25 cellular contexts compared by ENCODE assay signal in the genomic region with DNA sequence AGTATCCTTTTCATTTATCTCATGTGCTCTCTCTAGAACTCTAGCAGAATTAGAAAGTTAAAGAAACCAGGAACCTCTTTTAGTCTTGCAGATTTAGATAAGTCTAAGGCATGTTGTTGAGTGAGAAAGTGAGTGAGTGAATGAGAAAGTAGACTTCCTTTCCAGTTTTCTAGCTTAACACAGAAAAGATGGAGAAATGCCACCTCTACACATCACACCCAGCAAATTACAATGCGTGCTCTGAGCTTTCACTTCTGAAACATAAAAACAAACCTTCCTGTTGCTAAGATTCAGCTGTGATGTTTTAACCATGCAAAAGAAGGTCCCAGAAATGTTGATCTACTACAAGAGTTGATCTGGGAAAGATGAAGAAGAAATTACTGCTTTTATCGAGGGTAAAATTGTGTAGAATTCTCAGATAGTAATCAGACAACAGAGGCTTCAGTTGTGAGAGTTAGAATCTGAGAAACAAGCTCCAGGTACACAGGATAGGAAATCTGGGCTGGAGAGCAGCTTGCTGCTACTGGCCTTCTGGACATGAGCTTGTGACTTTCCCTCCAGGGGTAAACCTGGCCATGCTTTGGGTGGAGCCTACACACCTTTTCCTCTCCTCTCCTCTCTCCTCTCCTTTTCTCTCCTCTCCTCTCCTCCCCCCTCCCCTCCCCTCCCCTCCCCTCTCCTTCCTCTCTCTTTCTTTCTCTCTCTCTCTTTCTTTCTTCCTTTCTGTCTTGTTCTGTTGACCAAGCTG. TPM values are rescaled to one million over a fixed set of nuclear protein-coding genes. Genes with fewer than 3 reads are reported as not detected.
DNase-seq lines count a peak whose midpoint lies in the region; ATAC-seq and TF ChIP-seq lines count a peak whose summit lies in the region.
"Had no signal": no experiment of that assay in that cellular context is flagged by ENCODE, and none has a peak within 500 bp of the region (broad histone marks: within the 10 kb centered on the region; RNA-seq: fewer than 3 reads in every experiment).

No MANE protein-coding gene starts in this region.

- H3K36me3 ChIP-seq in HEK293 (ENCODE audit: control insufficient read depth in 2 of 2, insufficient read depth in 1 of 2, low read length in 2 of 2), result peaks cover 0 to 33% of the 10 kb centered on the region in 2 experiments; a peak in 1 of 3 replicates
- H3K36me3 ChIP-seq: HAP-1, left ventricle myocardium inferior had no signal

- TF ChIP-seq CTCF in HEK293 (tag by site-specific recombination; IDR thresholded peaks at IDR 0.05) (no peak), RWPE1 (conservative IDR thresholded peaks at IDR 0.05; ENCODE audit: low read depth) (no peak)

- POLR2A ChIA-PET in HEK293 (lab: Yijun Ruan, JAX) (no interaction called here), RWPE1 (lab: Yijun Ruan, JAX; ENCODE audit: low non-redundant PET) (no interaction called here)

- no peaks in the 10 kb centered on the region for H3K36me3 Mint-ChIP-seq in activated naive CD4-positive, alpha-beta T cell treated with anti-CD3 and anti-CD28 coated beads for 36 hours (ENCODE audit: low read depth)
- H3K36me3 Mint-ChIP-seq in activated naive CD4-positive, alpha-beta T cell treated with anti-CD3 and anti-CD28 coated beads, Interleukin-2, amount 10 ng/mL, durations not matched to agents 7 days and 5 days, result no peaks in the 10 kb centered on the region
- no peaks in the 10 kb centered on the region for H3K36me3 Mint-ChIP-seq in activated naive CD8-positive, alpha-beta T cell treated with anti-CD3 and anti-CD28 coated beads, Interleukin-2, amount 50 U/mL, for 24 hours (ENCODE audit: low read depth)
- H3K36me3 Mint-ChIP-seq: brain, CD14-positive monocyte had no signal

- peak overlapping the region; percentile 30 for H3K4me3 Mint-ChIP-seq in activated naive CD4-positive, alpha-beta T cell treated with anti-CD3 and anti-CD28 coated beads for 36 hours
- no peak overlapping the region for H3K4me3 Mint-ChIP-seq in activated naive CD4-positive, alpha-beta T cell treated with anti-CD3 and anti-CD28 coated beads, Interleukin-2, amount 10 ng/mL, durations not matched to agents 7 days and 5 days
- H3K4me3 Mint-ChIP-seq in activated naive CD8-positive, alpha-beta T cell treated with anti-CD3 and anti-CD28 coated beads, Interleukin-2, amount 50 U/mL, for 24 hours, result no peak overlapping the region
- peak overlapping the region in 1 of 2 donors; percentile 31 for H3K4me3 Mint-ChIP-seq in stimulated activated naive CD8-positive, alpha-beta T cell treated with anti-CD3 and anti-CD28 coated beads, Interleukin-15, amount 100 ng/mL, for 72 hours
- H3K4me3 Mint-ChIP-seq: brain, CD14-positive monocyte, neural crest cell had no signal

- no peak overlapping the region for H3K4me3 ChIP-seq in HEK293 (ENCODE audit: low read depth, low read length)
- H3K4me3 ChIP-seq: HAP-1, left ventricle myocardium inferior, sigmoid colon had no signal

- peaks cover 35% of the 10 kb centered on the region for H3K4me1 Mint-ChIP-seq in activated naive CD4-positive, alpha-beta T cell treated with anti-CD3 and anti-CD28 coated beads for 36 hours (ENCODE audit: low read depth)
- peaks cover 17% of the 10 kb centered on the region for H3K4me1 Mint-ChIP-seq in activated naive CD4-positive, alpha-beta T cell treated with anti-CD3 and anti-CD28 coated beads, Interleukin-2, amount 10 ng/mL, durations not matched to agents 7 days and 5 days
- H3K4me1 Mint-ChIP-seq in activated naive CD8-positive, alpha-beta T cell treated with anti-CD3 and anti-CD28 coated beads, Interleukin-2, amount 50 U/mL, for 24 hours, result peaks cover 18% of the 10 kb centered on the region
- peaks cover 38% of the 10 kb centered on the region for H3K4me1 Mint-ChIP-seq in stimulated activated naive CD8-positive, alpha-beta T cell treated with anti-CD3 and anti-CD28 coated beads, Interleukin-15, amount 100 ng/mL, for 72 hours
- H3K4me1 Mint-ChIP-seq: neural crest cell had no signal

- no peak overlapping the region for H3K27ac ChIP-seq in HEK293 (ENCODE audit: extremely low read depth, low read depth, low read length)
- no peak overlapping the region for H3K27ac ChIP-seq in RWPE1
- H3K27ac ChIP-seq: left ventricle myocardium inferior, sigmoid colon had no signal

- CTCF ChIA-PET in activated naive CD4-positive, alpha-beta T cell treated with anti-CD3 and anti-CD28 coated beads for 36 hours (lab: Charles Lee), result interaction anchor here (1.0 kb wide), 1 partner anchor 43 kb away, joined by 3 read pairs; no protein-coding TSS in a partner anchor
- CTCF ChIA-PET in activated naive CD4-positive, alpha-beta T cell treated with anti-CD3 and anti-CD28 coated beads, Interleukin-2, amount 10 ng/mL, durations not matched to agents 7 days and 5 days (lab: Charles Lee), result no interaction called here
- CTCF ChIA-PET in HEK293 (lab: Yijun Ruan, JAX) (interaction anchor here (0.7 kb wide), 1 partner anchor 263 kb away, joined by 3 read pairs; no protein-coding TSS in a partner anchor), RWPE1 (lab: Yijun Ruan, JAX) (no interaction called here)

- H3K27me3 Mint-ChIP-seq in activated naive CD4-positive, alpha-beta T cell treated with anti-CD3 and anti-CD28 coated beads for 36 hours (ENCODE audit: low read depth), result no peaks in the 10 kb centered on the region
- no peaks in the 10 kb centered on the region for H3K27me3 Mint-ChIP-seq in activated naive CD4-positive, alpha-beta T cell treated with anti-CD3 and anti-CD28 coated beads, Interleukin-2, amount 10 ng/mL, durations not matched to agents 7 days and 5 days
- H3K27me3 Mint-ChIP-seq in activated naive CD8-positive, alpha-beta T cell treated with anti-CD3 and anti-CD28 coated beads, Interleukin-2, amount 50 U/mL, for 24 hours, result no peaks in the 10 kb centered on the region
- no peaks in the 10 kb centered on the region for H3K27me3 Mint-ChIP-seq in stimulated activated naive CD8-positive, alpha-beta T cell treated with anti-CD3 and anti-CD28 coated beads, Interleukin-15, amount 100 ng/mL, for 72 hours

- intact Hi-C loops in activated naive CD4-positive, alpha-beta T cell treated with anti-CD3 and anti-CD28 coated beads for 36 hours (cut with micrococcal nuclease), result loop anchor here (1.0 kb wide), 5 partner anchors 26 to 113 kb away; no protein-coding TSS in a partner anchor

- DNase-seq in activated naive CD4-positive, alpha-beta T cell treated with anti-CD3 and anti-CD28 coated beads for 36 hours, result peak; percentile 33
- no peak for DNase-seq in activated naive CD4-positive, alpha-beta T cell treated with anti-CD3 and anti-CD28 coated beads, Interleukin-2, amount 10 ng/mL, durations not matched to agents 7 days and 5 days
- no peak for DNase-seq in activated naive CD8-positive, alpha-beta T cell treated with anti-CD3 and anti-CD28 coated beads, Interleukin-2, amount 50 U/mL, for 24 hours
- no peak for DNase-seq in stimulated activated naive CD8-positive, alpha-beta T cell treated with anti-CD3 and anti-CD28 coated beads, Interleukin-15, amount 100 ng/mL, for 72 hours
- no peak for DNase-seq in DMS 273 treated with DMSO at 0.1 percent for 48 hours (lab: John Stamatoyannopoulos, UW)
- DNase-seq in RWPE1 (ENCODE audit: low spot score), result no peak
- DNase-seq: effector memory CD4-positive, alpha-beta T cell; hippocampal formation; left ventricle myocardium inferior; NCI-H1436; NCI-H524 treated with DMSO at 0.1 percent for 48 hours; posterior cingulate gyrus; sigmoid colon; stimulated activated CD4-positive, alpha-beta T cell treated with anti-CD3 and anti-CD28 coated beads, Interleukin-15, amount 100 ng/mL, for 24 hours; stimulated activated CD8-positive, alpha-beta memory T cell treated with anti-CD3 and anti-CD28 coated beads, Interleukin-4, amount 100 ng/mL, for 48 hours; substantia nigra had no signal

- H3K27ac Mint-ChIP-seq in activated naive CD4-positive, alpha-beta T cell treated with anti-CD3 and anti-CD28 coated beads for 36 hours, result peak overlapping the region; percentile 90
- H3K27ac Mint-ChIP-seq in activated naive CD4-positive, alpha-beta T cell treated with anti-CD3 and anti-CD28 coated beads, Interleukin-2, amount 10 ng/mL, durations not matched to agents 7 days and 5 days, result no peak overlapping the region
- H3K27ac Mint-ChIP-seq in activated naive CD8-positive, alpha-beta T cell treated with anti-CD3 and anti-CD28 coated beads, Interleukin-2, amount 50 U/mL, for 24 hours, result peak overlapping the region; percentile 57
- peak overlapping the region; percentile 86 to 95 for H3K27ac Mint-ChIP-seq in stimulated activated naive CD8-positive, alpha-beta T cell treated with anti-CD3 and anti-CD28 coated beads, Interleukin-15, amount 100 ng/mL, for 72 hours
- H3K27ac Mint-ChIP-seq: brain had no signal

- no peak for ATAC-seq in activated naive CD8-positive, alpha-beta T cell treated with anti-CD3 and anti-CD28 coated beads, Interleukin-2, amount 50 U/mL, for 24 hours
- ATAC-seq in stimulated activated naive CD8-positive, alpha-beta T cell treated with anti-CD3 and anti-CD28 coated beads, Interleukin-15, amount 100 ng/mL, for 72 hours, result peak; percentile 63
- ATAC-seq: activated CD4-positive, CD25-positive, alpha-beta regulatory T cell treated with anti-CD3 and anti-CD28 coated beads, Interleukin-2, amount 50 U/mL, for 24 hours; esophagus mucosa had no signal

- H3K4me1 ChIP-seq in HEK293 (ENCODE audit: control insufficient read depth, insufficient read depth, low read length), result peaks cover 5% of the 10 kb centered on the region
- H3K4me1 ChIP-seq: HAP-1 had no signal

- H3K9me3 ChIP-seq in HEK293 (ENCODE audit: control insufficient read depth, insufficient read depth, low read depth, low read length), result no peaks in the 10 kb centered on the region
- H3K9me3 ChIP-seq: HAP-1, left ventricle myocardium inferior, sigmoid colon had no signal

- no peaks in the 10 kb centered on the region for H3K9me3 Mint-ChIP-seq in activated naive CD4-positive, alpha-beta T cell treated with anti-CD3 and anti-CD28 coated beads for 36 hours
- H3K9me3 Mint-ChIP-seq in activated naive CD4-positive, alpha-beta T cell treated with anti-CD3 and anti-CD28 coated beads, Interleukin-2, amount 10 ng/mL, durations not matched to agents 7 days and 5 days, result no peaks in the 10 kb centered on the region
- no peaks in the 10 kb centered on the region for H3K9me3 Mint-ChIP-seq in activated naive CD8-positive, alpha-beta T cell treated with anti-CD3 and anti-CD28 coated beads, Interleukin-2, amount 50 U/mL, for 24 hours
- H3K9me3 Mint-ChIP-seq in stimulated activated naive CD8-positive, alpha-beta T cell treated with anti-CD3 and anti-CD28 coated beads, Interleukin-15, amount 100 ng/mL, for 72 hours, result no peaks in the 10 kb centered on the region
- H3K9me3 Mint-ChIP-seq: brain, neural crest cell had no signal

TF ChIP-seq in HEK293, 187 proteins besides CTCF, POLR2A, EP300 and RAD21 (continues in another document):
- TF ChIP-seq ZNF561 (tag by site-specific recombination; IDR thresholded peaks at IDR 0.05; ENCODE audit: borderline replicate concordance), result no peak
- no peak for TF ChIP-seq ZNF184 (tag by site-specific recombination; IDR thresholded peaks at IDR 0.05)
- TF ChIP-seq ZNF23 (tag by site-specific recombination; IDR thresholded peaks at IDR 0.05; ENCODE audit: borderline replicate concordance), result no peak
- peak; percentile 83 for TF ChIP-seq PRDM1 (tag by site-specific recombination; IDR thresholded peaks at IDR 0.05)

RNA-seq across cellular contexts. Expression of gene CYP3A5, which starts 4.6 kb away (rescaled TPM):
- total RNA-seq in activated naive CD4-positive, alpha-beta T cell treated with anti-CD3 and anti-CD28 coated beads for 36 hours, result under 1 TPM; 0.86 TPM
- total RNA-seq: left ventricle myocardium inferior, neural crest cell had no signal

RNA-seq across cellular contexts. Expression of gene ZSCAN25, which starts 58.4 kb away (rescaled TPM):
- total RNA-seq in activated naive CD4-positive, alpha-beta T cell treated with anti-CD3 and anti-CD28 coated beads for 36 hours, result 10 to 100 TPM; 20.7 to 22.3 TPM

RNA-seq across cellular contexts. Expression of gene CYP3A7, which starts 59.8 kb away (rescaled TPM):
- not detected for total RNA-seq in activated naive CD4-positive, alpha-beta T cell treated with anti-CD3 and anti-CD28 coated beads for 36 hours
- total RNA-seq: esophagus mucosa, frontal cortex, left ventricle myocardium inferior, mononuclear cell, neural crest cell had no signal

Comparison
In these comparisons a context has a peak if more than half of its experiments do, and no peak if none do; other contexts are left out.
1. CTCF ChIA-PET loops: an anchor here in activated naive CD4-positive, alpha-beta T cell treated with anti-CD3 and anti-CD28 coated beads for 36 hours (1.0 kb wide) and HEK293 (0.7 kb wide); none called in activated naive CD4-positive, alpha-beta T cell treated with anti-CD3 and anti-CD28 coated beads, Interleukin-2, amount 10 ng/mL, durations not matched to agents 7 days and 5 days and RWPE1.